2 cellular contexts compared by ENCODE assay signal in the genomic region with DNA sequence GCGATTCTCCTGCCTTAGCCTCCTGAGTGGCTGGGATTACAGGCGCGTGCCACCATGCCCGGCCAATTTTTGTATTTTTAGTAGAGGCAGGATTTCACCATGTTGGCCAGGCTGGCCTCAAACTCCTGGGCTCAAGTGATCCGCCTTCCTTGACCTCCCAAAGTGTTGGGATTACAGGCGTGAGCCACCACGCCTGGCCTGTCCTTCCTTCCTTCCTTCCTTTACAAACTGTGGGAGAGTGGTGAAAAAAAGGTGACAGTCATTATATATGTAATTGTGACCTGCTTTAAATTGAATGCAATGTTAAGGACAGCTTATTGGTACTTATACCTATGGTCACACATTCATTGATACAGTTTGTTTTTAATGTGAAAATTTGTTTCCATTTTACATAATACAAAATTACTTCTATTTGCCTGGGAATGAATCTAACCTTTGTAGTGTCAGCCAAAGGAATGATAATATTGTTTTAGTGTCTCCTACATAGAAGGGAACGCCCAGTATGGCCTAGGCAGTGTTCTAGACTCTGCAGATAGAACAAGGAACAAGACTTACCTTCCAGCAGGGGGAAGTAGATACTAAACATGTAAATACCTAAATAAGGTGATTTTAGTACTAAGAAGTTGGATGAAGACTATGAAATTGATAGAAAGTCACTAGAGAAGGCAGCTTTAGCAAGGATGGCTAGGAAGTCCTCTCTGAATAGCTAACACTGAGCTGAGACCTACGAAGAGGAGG.
TF ChIP-seq lines count a peak whose summit lies in the region.

No MANE protein-coding gene starts in this region.

TF ChIP-seq in HCT116, 20 proteins besides CTCF, POLR2A, EP300 and RAD21 (continued from another document):
- TF ChIP-seq FOSL1 (IDR thresholded peaks at IDR 0.05; ENCODE audit: low read depth) = no peak

TF ChIP-seq in GM12878, 131 proteins besides CTCF, POLR2A, EP300 and RAD21 (continued from another document):
- TF ChIP-seq, protein P1, sequence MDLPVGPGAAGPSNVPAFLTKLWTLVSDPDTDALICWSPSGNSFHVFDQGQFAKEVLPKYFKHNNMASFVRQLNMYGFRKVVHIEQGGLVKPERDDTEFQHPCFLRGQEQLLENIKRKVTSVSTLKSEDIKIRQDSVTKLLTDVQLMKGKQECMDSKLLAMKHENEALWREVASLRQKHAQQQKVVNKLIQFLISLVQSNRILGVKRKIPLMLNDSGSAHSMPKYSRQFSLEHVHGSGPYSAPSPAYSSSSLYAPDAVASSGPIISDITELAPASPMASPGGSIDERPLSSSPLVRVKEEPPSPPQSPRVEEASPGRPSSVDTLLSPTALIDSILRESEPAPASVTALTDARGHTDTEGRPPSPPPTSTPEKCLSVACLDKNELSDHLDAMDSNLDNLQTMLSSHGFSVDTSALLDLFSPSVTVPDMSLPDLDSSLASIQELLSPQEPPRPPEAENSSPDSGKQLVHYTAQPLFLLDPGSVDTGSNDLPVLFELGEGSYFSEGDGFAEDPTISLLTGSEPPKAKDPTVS (IDR thresholded peaks at IDR 0.05; ENCODE audit: low read depth, low read length) = no peak
- TF ChIP-seq TAF1 (IDR thresholded peaks at IDR 0.05; ENCODE audit: borderline replicate concordance, low read depth, low read length) = no peak
- TF ChIP-seq, protein P2, sequence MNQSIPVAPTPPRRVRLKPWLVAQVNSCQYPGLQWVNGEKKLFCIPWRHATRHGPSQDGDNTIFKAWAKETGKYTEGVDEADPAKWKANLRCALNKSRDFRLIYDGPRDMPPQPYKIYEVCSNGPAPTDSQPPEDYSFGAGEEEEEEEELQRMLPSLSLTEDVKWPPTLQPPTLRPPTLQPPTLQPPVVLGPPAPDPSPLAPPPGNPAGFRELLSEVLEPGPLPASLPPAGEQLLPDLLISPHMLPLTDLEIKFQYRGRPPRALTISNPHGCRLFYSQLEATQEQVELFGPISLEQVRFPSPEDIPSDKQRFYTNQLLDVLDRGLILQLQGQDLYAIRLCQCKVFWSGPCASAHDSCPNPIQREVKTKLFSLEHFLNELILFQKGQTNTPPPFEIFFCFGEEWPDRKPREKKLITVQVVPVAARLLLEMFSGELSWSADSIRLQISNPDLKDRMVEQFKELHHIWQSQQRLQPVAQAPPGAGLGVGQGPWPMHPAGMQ (IDR thresholded peaks at IDR 0.05; ENCODE audit: borderline replicate concordance) = no peak
